In genomic region chr1:115203287-115203686, GRCh38 we compare ENCODE assay signal across 32 cellular contexts.
"Had no signal": no experiment of that assay in that cellular context is flagged by ENCODE, and none has a peak within 500 bp of the region (broad histone marks: within the 10 kb centered on the region; RNA-seq: fewer than 3 reads in every experiment).

No MANE protein-coding gene starts in this region.

- H3K4me3 ChIP-seq: coronary artery, esophagus muscularis mucosa, gastrocnemius medialis, heart left ventricle had no signal

- DNase-seq: activated B cell treated with CpG ODN at 0.5 μM for 24 hours; activated CD4-positive, alpha-beta memory T cell treated with anti-CD3 and anti-CD28 coated beads, Interleukin-2, amount 10 ng/mL, durations not matched to agents 7 days and 5 days; activated CD4-positive, alpha-beta T cell treated with anti-CD3 and anti-CD28 coated beads for 1 hour; activated CD4-positive, alpha-beta T cell treated with anti-CD3 and anti-CD28 coated beads for 4 hours; activated CD4-positive, alpha-beta T cell treated with anti-CD3 and anti-CD28 coated beads, Interleukin-2, amount 10 ng/mL, durations not matched to agents 7 days and 5 days; activated CD4-positive, alpha-beta T cell treated with anti-CD3 and anti-CD28 coated beads, Interleukin-2, amount 50 U/mL, for 4 hours; activated CD8-positive, alpha-beta memory T cell treated with anti-CD3 and anti-CD28 coated beads, Interleukin-2, amount 50 U/mL, for 48 hours; activated gamma-delta T cell; activated naive CD4-positive, alpha-beta T cell; activated naive CD4-positive, alpha-beta T cell treated with anti-CD3 and anti-CD28 coated beads, Interleukin-2, amount 10 ng/mL, durations not matched to agents 7 days and 5 days; activated naive CD8-positive, alpha-beta T cell treated with anti-CD3 and anti-CD28 coated beads, Interleukin-2, amount 10 ng/mL, durations not matched to agents 7 days and 5 days; activated T-cell treated with anti-CD3 and anti-CD28 coated beads for 4 hours; activated T-cell treated with anti-CD3 and anti-CD28 coated beads, Interleukin-2, amount 50 U/mL, for 24 hours; activated T-cell treated with anti-CD3 and anti-CD28 coated beads, Interleukin-2, amount 50 U/mL, for 72 hours; brain microvascular endothelial cell; dermis blood vessel endothelial cell; effector CD4-positive, alpha-beta T cell; effector memory CD8-positive, alpha-beta T cell; erythroblast; foreskin keratinocyte; gastrocnemius medialis; glutamatergic neuron; heart left ventricle; T-helper 1 cell; T-helper 17 cell; T1000; WERI-Rb-1 had no signal

- H3K27me3 ChIP-seq: brain microvascular endothelial cell, esophagus muscularis mucosa, foreskin keratinocyte, gastrocnemius medialis, heart left ventricle had no signal

- H3K27ac ChIP-seq: brain microvascular endothelial cell, esophagus muscularis mucosa, foreskin keratinocyte, gastrocnemius medialis, WERI-Rb-1 had no signal

- FAIRE-seq: astrocyte, bronchial epithelial cell had no signal

- ATAC-seq: activated naive CD4-positive, alpha-beta T cell treated with anti-CD3 and anti-CD28 coated beads, Interleukin-2, amount 50 U/mL, for 72 hours; activated T-cell treated with anti-CD3 and anti-CD28 coated beads, Interleukin-2, amount 50 U/mL, for 72 hours; effector memory CD8-positive, alpha-beta T cell; foreskin keratinocyte; gastrocnemius medialis; heart left ventricle; T-helper 17 cell had no signal

- H3K9me3 ChIP-seq: gastrocnemius medialis had no signal

- H3K4me1 ChIP-seq: foreskin keratinocyte had no signal

- H3K36me3 ChIP-seq: brain microvascular endothelial cell, esophagus muscularis mucosa, gastrocnemius medialis, heart left ventricle, WERI-Rb-1 had no signal
